Comparison of ENCODE assay signal across 1 cellular context in genomic region chr10:86376403-86376802, GRCh38.
TF ChIP-seq lines count a peak whose summit lies in the region.

No MANE protein-coding gene starts in this region.

TF ChIP-seq in HCT116, 20 proteins besides CTCF, POLR2A, EP300 and RAD21 (continued from another document):
- TF ChIP-seq REST (IDR thresholded peaks at IDR 0.05; ENCODE audit: low read depth), result no peak
- TF ChIP-seq CBX3 (IDR thresholded peaks at IDR 0.05; ENCODE audit: low read depth), result no peak
